Comparison of ENCODE assay signal across 8 cellular contexts in the genomic region with DNA sequence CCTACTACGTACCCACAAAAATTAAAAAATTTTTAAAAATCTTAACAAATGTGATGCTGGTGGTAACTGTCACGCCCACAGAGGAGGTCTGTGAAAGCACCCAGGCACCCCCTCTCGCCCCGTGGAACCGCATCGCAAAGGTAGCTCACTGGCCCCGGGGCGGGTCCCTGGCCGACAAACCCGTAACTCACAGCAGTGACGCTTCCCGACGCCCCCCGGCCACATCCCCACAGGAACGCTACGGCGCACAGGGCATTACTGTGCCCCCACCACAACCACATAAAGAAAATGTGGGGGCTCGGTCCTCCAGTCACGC. TPM values are rescaled to one million over a fixed set of nuclear protein-coding genes. Genes with fewer than 3 reads are reported as not detected.
DNase-seq lines count a peak whose midpoint lies in the region; ATAC-seq and TF ChIP-seq lines count a peak whose summit lies in the region.

No MANE protein-coding gene starts in this region.

- intact Hi-C loops in aorta (cut with DNase I), result loop anchor here in 1 of 2 donors (1.0 kb wide), 1 partner anchor 69 kb away; the partner anchor contains the start of gene ROGDI

- H4K20me1 ChIP-seq in H9 (ENCODE audit: control insufficient read depth, insufficient read depth, insufficient read length), result no peaks in the 10 kb centered on the region
- no peaks in the 10 kb centered on the region for H4K20me1 ChIP-seq in SU-DHL-6 (ENCODE audit: low read depth, low read length)

- no peak overlapping the region for H3T11ph ChIP-seq in H9 (ENCODE audit: low read length)

- H3K9me3 ChIP-seq in H9 (ENCODE audit: control insufficient read depth, low read depth, low read length) (no peaks in the 10 kb centered on the region), SU-DHL-6 (ENCODE audit: insufficient read depth, low read length) (no peaks in the 10 kb centered on the region), duodenal mucosa (ENCODE audit: control insufficient read depth in 1 of 2, low read length in 2 of 2) (no peaks in the 10 kb centered on the region), aorta (ENCODE audit: control insufficient read depth, low read length) (no peaks in the 10 kb centered on the region)

- peak; percentile 31 to 43 for ATAC-seq in naive thymus-derived CD8-positive, alpha-beta T cell
- ATAC-seq in aorta (ENCODE audit: low FRiP score), result no peak

- no peak overlapping the region for H4K91ac ChIP-seq in H9 (ENCODE audit: insufficient read length, low read depth, low read length)

- no peaks in the 10 kb centered on the region; a peak in 1 of 5 replicates for H3K9me3 Mint-ChIP-seq in H9
- no peaks in the 10 kb centered on the region for H3K9me3 Mint-ChIP-seq in naive thymus-derived CD8-positive, alpha-beta T cell

- H3K36me3 Mint-ChIP-seq in H9 (ENCODE audit: insufficient read depth in 1 of 3, low read depth in 3 of 3), result peaks cover 0 to 18% (median 17%) of the 10 kb centered on the region in 3 experiments; a peak in 5 of 7 replicates
- H3K36me3 Mint-ChIP-seq in naive thymus-derived CD8-positive, alpha-beta T cell, result peaks cover 0 to 17% (median 3%) of the 10 kb centered on the region in 3 donors

- H3K23me2 ChIP-seq in H9 (ENCODE audit: insufficient read length, low read depth, low read length, poor library complexity, severe bottlenecking), result peaks cover 9% of the 10 kb centered on the region

- H3K36me3 ChIP-seq in SU-DHL-6 (ENCODE audit: low read length) (no peaks in the 10 kb centered on the region), duodenal mucosa (ENCODE audit: control insufficient read depth in 1 of 2, insufficient read depth in 2 of 2, low read length in 2 of 2) (peaks cover 6 to 20% of the 10 kb centered on the region in 2 donors), aorta (ENCODE audit: control insufficient read depth in 1 of 2, insufficient read depth in 2 of 2, low read length in 1 of 2) (no peaks in the 10 kb centered on the region)

- no peak overlapping the region for H2BK15ac ChIP-seq in H9 (ENCODE audit: low read depth, low read length)

- peak overlapping the region; percentile 92 to 97 for H3K4me3 Mint-ChIP-seq in H9
- H3K4me3 Mint-ChIP-seq in naive thymus-derived CD8-positive, alpha-beta T cell, result peak overlapping the region; percentile 84 to 95 (median 90)

- no peak overlapping the region for H4K8ac ChIP-seq in H9 (replicated peaks; ENCODE audit: insufficient read length, low read depth, low read length)

- no peak overlapping the region for H3K56ac ChIP-seq in H9 (ENCODE audit: insufficient read length, low read depth, low read length)

- H3K79me2 ChIP-seq in H9 (ENCODE audit: insufficient read depth, low read length) (peaks cover 4% of the 10 kb centered on the region; the same call in 1 of the 2 replicates), SU-DHL-6 (ENCODE audit: insufficient read depth, low read length) (no peaks in the 10 kb centered on the region)

- H3K18ac ChIP-seq in H9 (ENCODE audit: insufficient read length, low read depth, low read length), result no peak overlapping the region

- WGBS in H9 (ENCODE audit: extremely low coverage, insufficient read length, low lambda C conversion rate), result no CpG with 5 or more reads among the region's 19 CpGs
- 0 to 1% methylated on average over 19 of the region's 19 CpGs for WGBS in aorta, 2 donors

- H3K4me1 Mint-ChIP-seq in H9, result peaks cover 8 to 12% of the 10 kb centered on the region in 2 experiments
- peaks cover 12 to 24% (median 18%) of the 10 kb centered on the region in 4 donors for H3K4me1 Mint-ChIP-seq in naive thymus-derived CD8-positive, alpha-beta T cell

- TF ChIP-seq CTCF in H9 (conservative IDR thresholded peaks at IDR 0.05) (no peak), SU-DHL-6 (IDR thresholded peaks at IDR 0.05; ENCODE audit: insufficient read depth, low read length, poor library complexity, severe bottlenecking) (no peak)

- no peak overlapping the region for H2BK120ac ChIP-seq in H9 (ENCODE audit: low read depth, low read length, poor library complexity, severe bottlenecking)

- H3K4ac ChIP-seq in H9 (ENCODE audit: low read depth, low read length), result no peak overlapping the region

- H2AK5ac ChIP-seq in H9 (ENCODE audit: insufficient read length, low read length), result no peak overlapping the region

- no peak overlapping the region for H3K23ac ChIP-seq in H9 (ENCODE audit: insufficient read length, low read depth, low read length)

- peak overlapping the region; percentile 83 to 94 (median 94) for H3K27ac Mint-ChIP-seq in H9
- peak overlapping the region; percentile 57 to 94 (median 86) for H3K27ac Mint-ChIP-seq in naive thymus-derived CD8-positive, alpha-beta T cell

- H3F3A ChIP-seq in SU-DHL-6 (ENCODE audit: insufficient read depth), result 0 out of 2 replicates have a peak, but pooled peaks cover 12% of the 10 kb centered on the region

- H3K4me3 ChIP-seq in SU-DHL-6 (ENCODE audit: insufficient read depth, low read length, poor library complexity, severe bottlenecking) (peak overlapping the region; percentile 90), duodenal mucosa (ENCODE audit: low read depth in 1 of 2, low read length in 2 of 2) (peak overlapping the region; percentile 94 to 95), aorta (ENCODE audit: low read length in 2 of 2) (peak overlapping the region; percentile 64 to 84)

- H3K27ac ChIP-seq in H9 (ENCODE audit: insufficient read length, low read depth, low read length) (no peak overlapping the region), SU-DHL-6 (ENCODE audit: low read depth, low read length) (peak overlapping the region; percentile 67), duodenal mucosa (ENCODE audit: low read depth, low read length) (no peak overlapping the region), aorta (ENCODE audit: low read depth in 1 of 2, low read length in 2 of 2) (no peak overlapping the region)

- H3K27me3 ChIP-seq in H9 (ENCODE audit: insufficient read depth, low read length) (no peaks in the 10 kb centered on the region), SU-DHL-6 (ENCODE audit: low read length) (no peaks in the 10 kb centered on the region), duodenal mucosa (ENCODE audit: control insufficient read depth in 1 of 2, insufficient read depth in 2 of 2, low read length in 2 of 2) (no peaks in the 10 kb centered on the region), aorta (ENCODE audit: control insufficient read depth in 1 of 2, insufficient read depth in 2 of 2, low read length in 1 of 2) (no peaks in the 10 kb centered on the region)

- no peak overlapping the region for H4K5ac ChIP-seq in H9 (ENCODE audit: insufficient read length, low read depth, low read length)

- H3K4me2 ChIP-seq in H9 (ENCODE audit: insufficient read depth, insufficient read length, low read length) (peak overlapping the region; percentile 76), SU-DHL-6 (ENCODE audit: low read depth, low read length, poor library complexity, severe bottlenecking) (peak overlapping the region; percentile 81)

- H3K9ac ChIP-seq in H9 (ENCODE audit: extremely low read depth, insufficient read length, low read length), result peak overlapping the region; percentile 53
- peak overlapping the region; percentile 83 for H3K9ac ChIP-seq in SU-DHL-6 (ENCODE audit: low read length)
- peak overlapping the region; percentile 70 to 83 for H3K9ac ChIP-seq in duodenal mucosa (ENCODE audit: low read depth in 1 of 2, low read length in 2 of 2)

- POLR2A ChIA-PET in naive thymus-derived CD8-positive, alpha-beta T cell (lab: Charles Lee), result interaction anchor here (0.8 to 3.9 kb wide), 12 partner anchors 9 to 365 kb away, joined by 3 to 60 read pairs (median 14); partner anchors contain the start of genes GLYR1, MGRN1, NUDT16L1 and ROGDI

- no peak overlapping the region for H2BK20ac ChIP-seq in H9 (ENCODE audit: low read depth, low read length, poor library complexity, severe bottlenecking)

- DNase-seq in AG20443 (ENCODE audit: low spot score), result peak; percentile 21
- no peak for DNase-seq in H9
- DNase-seq in naive thymus-derived CD8-positive, alpha-beta T cell, result peak in 5 of 10 donors; percentile 27 to 69 (median 31)
- no peak for DNase-seq in aorta
- no peak for DNase-seq in Ammon's horn (ENCODE audit: low spot score)
- no peak for DNase-seq in central memory CD4-positive, alpha-beta T cell

- no peak overlapping the region for H3K14ac ChIP-seq in H9 (ENCODE audit: insufficient read depth, low read length)

- H2BK12ac ChIP-seq in H9 (ENCODE audit: insufficient read length, low read depth, low read length), result no peak overlapping the region

- no peak overlapping the region for H2BK5ac ChIP-seq in H9 (ENCODE audit: insufficient read length, low read length)

- no peaks in the 10 kb centered on the region for H3K9me2 ChIP-seq in SU-DHL-6 (replicated peaks; ENCODE audit: insufficient read depth, low read length)

- H3K4me1 ChIP-seq in H9 (ENCODE audit: insufficient read depth, low read length) (no peaks in the 10 kb centered on the region), duodenal mucosa (ENCODE audit: control insufficient read depth in 1 of 2, insufficient read depth in 2 of 2, low read length in 2 of 2) (peaks cover 5 to 13% of the 10 kb centered on the region in 2 donors), aorta (ENCODE audit: control insufficient read depth in 1 of 2, insufficient read depth in 2 of 2, low read length in 2 of 2) (no peaks in the 10 kb centered on the region)

- no peak overlapping the region for H2AFZ ChIP-seq in H9 (ENCODE audit: low read length)
- peak overlapping the region; percentile 95 for H2AFZ ChIP-seq in SU-DHL-6 (ENCODE audit: low read depth, low read length, severe bottlenecking)

- H3K27me3 Mint-ChIP-seq in H9 (ENCODE audit: low read depth), result peaks cover 4% of the 10 kb centered on the region
- H3K27me3 Mint-ChIP-seq in naive thymus-derived CD8-positive, alpha-beta T cell, result no peaks in the 10 kb centered on the region

- peaks cover 4% of the 10 kb centered on the region for H3K79me1 ChIP-seq in H9 (ENCODE audit: insufficient read depth, low read depth, low read length, poor library complexity, severe bottlenecking)

RNA-seq across cellular contexts. Expression of gene ANKS3, which starts 0.4 kb away (rescaled TPM):
- 27.3 and 32.0 TPM in 2 replicates for total RNA-seq in H9 (2021)
- total RNA-seq in naive thymus-derived CD8-positive, alpha-beta T cell, result 10 to 100 TPM; 31.5 to 37.0 TPM
- polyA plus RNA-seq in naive thymus-derived CD8-positive, alpha-beta T cell, result 1 to 10 TPM; 4.3 to 9.0 (median 4.5) TPM
- total RNA-seq in aorta, result 10 to 100 TPM; 21.7 to 36.7 TPM
- 10 to 100 TPM in 1 of 2 donors, 1 to 10 TPM in 1; 6.3 to 79.5 TPM for polyA plus RNA-seq in aorta

RNA-seq across cellular contexts. Expression of gene DNAAF8, which starts 0.6 kb away (rescaled TPM):
- 0.33 and 0.39 TPM in 2 replicates for total RNA-seq in H9 (2021)
- total RNA-seq in naive thymus-derived CD8-positive, alpha-beta T cell, result under 1 TPM; 0.26 to 0.30 TPM
- under 1 TPM in 2 of 3 donors, not detected in 1; 0.34 to 0.48 TPM for polyA plus RNA-seq in naive thymus-derived CD8-positive, alpha-beta T cell
- under 1 TPM in 1 of 2 donors, not detected in 1; 0.24 TPM for total RNA-seq in aorta
- under 1 TPM in 1 of 2 donors, not detected in 1; 0.49 TPM for polyA plus RNA-seq in aorta

RNA-seq across cellular contexts. Expression of gene ZNF500, which starts 33.3 kb away (rescaled TPM):
- 15.9 and 18.3 TPM in 2 replicates for total RNA-seq in H9 (2021)
- 10 to 100 TPM; 29.1 to 34.7 TPM for total RNA-seq in naive thymus-derived CD8-positive, alpha-beta T cell
- polyA plus RNA-seq in naive thymus-derived CD8-positive, alpha-beta T cell, result 10 to 100 TPM; 14.3 to 17.3 (median 16.8) TPM
- total RNA-seq in aorta, result 10 to 100 TPM; 13.0 to 17.0 TPM
- polyA plus RNA-seq in aorta, result 10 to 100 TPM in 1 of 2 donors, 1 to 10 TPM in 1; 1.9 to 13.0 TPM

RNA-seq across cellular contexts. Expression of gene NUDT16L1, which starts 40.3 kb away (rescaled TPM):
- total RNA-seq in H9 (2021) (49.4 and 50.0 TPM in 2 replicates), aorta (10 to 100 TPM; 11.1 to 16.2 TPM)
- 10 to 100 TPM; 56.7 to 59.3 TPM for total RNA-seq in naive thymus-derived CD8-positive, alpha-beta T cell
- 100 to 1,000 TPM in 2 of 3 donors, 10 to 100 TPM in 1; 90.0 to 131 (median 119) TPM for polyA plus RNA-seq in naive thymus-derived CD8-positive, alpha-beta T cell
- 10 to 100 TPM; 25.2 to 28.3 TPM for polyA plus RNA-seq in aorta

RNA-seq across cellular contexts. Expression of gene SEPTIN12, which starts 54.4 kb away (rescaled TPM):
- total RNA-seq in H9 (2021) (0.48 TPM in 1 of 2 replicates, not detected in the other), aorta (not detected)
- total RNA-seq in naive thymus-derived CD8-positive, alpha-beta T cell, result not detected
- not detected for polyA plus RNA-seq in naive thymus-derived CD8-positive, alpha-beta T cell
- not detected for polyA plus RNA-seq in aorta
